ENCODE assay signal across 18 cellular contexts in the genomic region with DNA sequence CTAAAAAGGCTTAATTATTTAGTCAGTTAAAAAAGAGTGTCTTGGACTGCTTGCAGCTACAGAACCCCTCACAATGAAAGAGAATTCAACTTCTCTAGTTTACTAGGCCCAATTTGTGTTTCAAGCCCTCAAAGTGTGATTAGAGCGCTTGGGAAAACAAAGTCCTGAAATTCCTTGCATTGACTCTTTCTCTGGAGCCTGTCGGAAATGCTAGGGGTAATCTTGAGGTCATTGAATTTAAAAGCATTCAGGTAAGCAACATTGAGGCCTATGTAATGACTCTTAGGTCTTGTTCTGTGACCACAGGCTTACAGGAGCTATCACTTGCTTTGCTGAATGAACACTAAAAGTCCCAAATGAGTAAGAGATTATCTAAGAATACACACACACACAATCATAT.
A peak's percentile ranks its signal among the peaks of the same experiment; 100 is the strongest.
DNase-seq lines count a peak whose midpoint lies in the region; ATAC-seq and TF ChIP-seq lines count a peak whose summit lies in the region.
"Had no signal": no experiment of that assay in that cellular context is flagged by ENCODE, and none has a peak within 500 bp of the region (broad histone marks: within the 10 kb centered on the region; RNA-seq: fewer than 3 reads in every experiment).

No MANE protein-coding gene starts in this region.

- DNase-seq in G401 (ENCODE audit: low spot score) (peak; percentile 35), WTC11 (ENCODE audit: low spot score) (no peak), neural crest cell (ENCODE audit: low read depth, low spot score) (no peak), NCI-H2029 treated with DMSO at 0.1 percent for 48 hours (lab: John Stamatoyannopoulos, UW) (no peak)
- no peak for DNase-seq in natural killer cell treated with Interleukin-12 subunit alpha and Interleukin-12 subunit beta and Interleukin-15 and Interleukin-18, amount 100 ng/mL, for 72 hours (ENCODE audit: low spot score)
- DNase-seq: CD4-positive, alpha-beta memory T cell; DMS153; NCI-H510A; NCI-H774; SIG-M5 had no signal

- peak overlapping the region; percentile 87 for H3K4me3 Mint-ChIP-seq in WTC11
- H3K4me3 Mint-ChIP-seq in neural crest cell: peak overlapping the region; percentile 96
- no peak overlapping the region for H3K4me3 Mint-ChIP-seq in natural killer cell treated with Interleukin-12 subunit alpha and Interleukin-12 subunit beta and Interleukin-15 and Interleukin-18, amount 100 ng/mL, for 72 hours
- H3K4me3 Mint-ChIP-seq: CD4-positive, alpha-beta memory T cell had no signal

- in situ Hi-C loops in G401 (cut with HindIII; ENCODE audit: low sequenced_read_pairs): no loop called here

- no peaks in the 10 kb centered on the region for H3K9me3 Mint-ChIP-seq in WTC11
- no peaks in the 10 kb centered on the region for H3K9me3 Mint-ChIP-seq in neural crest cell
- no peaks in the 10 kb centered on the region for H3K9me3 Mint-ChIP-seq in natural killer cell treated with Interleukin-12 subunit alpha and Interleukin-12 subunit beta and Interleukin-15 and Interleukin-18, amount 100 ng/mL, for 72 hours

- POLR2A ChIA-PET in WTC11 (lab: Charles Lee): no interaction called here

- no peaks in the 10 kb centered on the region for H3K9me3 ChIP-seq in iPS-20b (ENCODE audit: insufficient read depth, low read depth, low read length)
- H3K9me3 ChIP-seq: A549 had no signal

- H3K27ac ChIP-seq in iPS-20b (ENCODE audit: low read length): no peak overlapping the region
- H3K27ac ChIP-seq: A549, GM23248, RWPE1 had no signal

- no peaks in the 10 kb centered on the region; the same call in 1 of the 2 replicates for H3K27me3 Mint-ChIP-seq in WTC11 (ENCODE audit: low read depth)
- H3K27me3 Mint-ChIP-seq in neural crest cell (ENCODE audit: low read depth): no peaks in the 10 kb centered on the region
- H3K27me3 Mint-ChIP-seq in natural killer cell treated with Interleukin-12 subunit alpha and Interleukin-12 subunit beta and Interleukin-15 and Interleukin-18, amount 100 ng/mL, for 72 hours: peaks cover 13 to 20% of the 10 kb centered on the region in 2 donors

- ATAC-seq in WTC11 (peak; percentile 46), HG03354 (IDR thresholded peaks at IDR 0.05; ENCODE audit: poor library complexity, severe bottlenecking, unreplicated experiment) (no peak), HG03342 (IDR thresholded peaks at IDR 0.05; ENCODE audit: unreplicated experiment) (no peak)
- ATAC-seq in natural killer cell treated with Interleukin-12 subunit alpha and Interleukin-12 subunit beta and Interleukin-15 and Interleukin-18, amount 100 ng/mL, for 72 hours: no peak
- ATAC-seq: K562 had no signal

- H3K4me1 Mint-ChIP-seq in WTC11 (peaks cover 41% of the 10 kb centered on the region), neural crest cell (peaks cover 30% of the 10 kb centered on the region)
- H3K4me1 Mint-ChIP-seq in natural killer cell treated with Interleukin-12 subunit alpha and Interleukin-12 subunit beta and Interleukin-15 and Interleukin-18, amount 100 ng/mL, for 72 hours (ENCODE audit: low read depth in 2 of 2): no peaks in the 10 kb centered on the region

- H3K4me1 ChIP-seq in iPS-20b (ENCODE audit: insufficient read depth, low read length): peaks cover 21% of the 10 kb centered on the region
- H3K4me1 ChIP-seq: A549 had no signal

- TF ChIP-seq CTCF in WTC11 (IDR thresholded peaks at IDR 0.05) (no peak), neural crest cell (conservative IDR thresholded peaks at IDR 0.05) (no peak)

- CTCF ChIA-PET in WTC11 (lab: Charles Lee): interaction anchor here (0.6 to 1.1 kb wide), 8 partner anchors 19 to 1972 kb away, joined by 3 to 5 read pairs (median 3); no protein-coding TSS in a partner anchor

- H3K27me3 ChIP-seq in iPS-20b (ENCODE audit: insufficient read depth, low read length): peaks cover 13% of the 10 kb centered on the region; the same call in 1 of the 2 replicates

- H3K9ac ChIP-seq in iPS-20b (ENCODE audit: low read depth, low read length): no peak overlapping the region

- H3K36me3 Mint-ChIP-seq in WTC11: no peaks in the 10 kb centered on the region
- no peaks in the 10 kb centered on the region for H3K36me3 Mint-ChIP-seq in neural crest cell (ENCODE audit: low read depth)
- peaks cover 4% of the 10 kb centered on the region for H3K36me3 Mint-ChIP-seq in natural killer cell treated with Interleukin-12 subunit alpha and Interleukin-12 subunit beta and Interleukin-15 and Interleukin-18, amount 100 ng/mL, for 72 hours
- H3K36me3 Mint-ChIP-seq: CD4-positive, alpha-beta memory T cell had no signal

- H3K4me3 ChIP-seq in iPS-20b (ENCODE audit: low read length): peak overlapping the region; percentile 31; the same call in 1 of the 2 replicates
- H3K4me3 ChIP-seq: A549, GM12878, K562 had no signal

- H3K27ac Mint-ChIP-seq in WTC11 (peak overlapping the region; percentile 36; the same call in 1 of the 2 replicates), neural crest cell (ENCODE audit: unreplicated experiment) (no peak overlapping the region)
- H3K27ac Mint-ChIP-seq in natural killer cell treated with Interleukin-12 subunit alpha and Interleukin-12 subunit beta and Interleukin-15 and Interleukin-18, amount 100 ng/mL, for 72 hours: no peak overlapping the region
- H3K27ac Mint-ChIP-seq: CD4-positive, alpha-beta memory T cell had no signal

- H3K36me3 ChIP-seq in iPS-20b (ENCODE audit: insufficient read depth, low read depth, low read length): no peaks in the 10 kb centered on the region

TF ChIP-seq in WTC11, 78 proteins besides CTCF, POLR2A, EP300 and RAD21 (continues in another document):
- TF ChIP-seq GRHL2 (CRISPR knock-in tag; IDR thresholded peaks at IDR 0.05; ENCODE audit: insufficient replicate concordance, severe bottlenecking) (no peak), KAT7 (CRISPR knock-in tag; IDR thresholded peaks at IDR 0.05; ENCODE audit: borderline replicate concordance) (no peak), NFYB (CRISPR knock-in tag; conservative IDR thresholded peaks at IDR 0.05; ENCODE audit: low read depth) (no peak), CREM (CRISPR knock-in tag; IDR thresholded peaks at IDR 0.05) (no peak), SP1 (CRISPR knock-in tag; conservative IDR thresholded peaks at IDR 0.05) (no peak), NR2C2 (CRISPR knock-in tag; IDR thresholded peaks at IDR 0.05) (no peak), TP53 (CRISPR knock-in tag; IDR thresholded peaks at IDR 0.05) (no peak)
- TF ChIP-seq, protein P1, sequence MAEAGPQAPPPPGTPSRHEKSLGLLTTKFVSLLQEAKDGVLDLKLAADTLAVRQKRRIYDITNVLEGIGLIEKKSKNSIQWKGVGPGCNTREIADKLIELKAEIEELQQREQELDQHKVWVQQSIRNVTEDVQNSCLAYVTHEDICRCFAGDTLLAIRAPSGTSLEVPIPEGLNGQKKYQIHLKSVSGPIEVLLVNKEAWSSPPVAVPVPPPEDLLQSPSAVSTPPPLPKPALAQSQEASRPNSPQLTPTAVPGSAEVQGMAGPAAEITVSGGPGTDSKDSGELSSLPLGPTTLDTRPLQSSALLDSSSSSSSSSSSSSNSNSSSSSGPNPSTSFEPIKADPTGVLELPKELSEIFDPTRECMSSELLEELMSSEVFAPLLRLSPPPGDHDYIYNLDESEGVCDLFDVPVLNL (CRISPR knock-in tag; IDR thresholded peaks at IDR 0.05; ENCODE audit: borderline replicate concordance, low read depth): no peak
- TF ChIP-seq, protein P2, sequence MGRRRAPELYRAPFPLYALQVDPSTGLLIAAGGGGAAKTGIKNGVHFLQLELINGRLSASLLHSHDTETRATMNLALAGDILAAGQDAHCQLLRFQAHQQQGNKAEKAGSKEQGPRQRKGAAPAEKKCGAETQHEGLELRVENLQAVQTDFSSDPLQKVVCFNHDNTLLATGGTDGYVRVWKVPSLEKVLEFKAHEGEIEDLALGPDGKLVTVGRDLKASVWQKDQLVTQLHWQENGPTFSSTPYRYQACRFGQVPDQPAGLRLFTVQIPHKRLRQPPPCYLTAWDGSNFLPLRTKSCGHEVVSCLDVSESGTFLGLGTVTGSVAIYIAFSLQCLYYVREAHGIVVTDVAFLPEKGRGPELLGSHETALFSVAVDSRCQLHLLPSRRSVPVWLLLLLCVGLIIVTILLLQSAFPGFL (CRISPR knock-in tag; IDR thresholded peaks at IDR 0.05; ENCODE audit: borderline replicate concordance): no peak
- TF ChIP-seq, protein P3, sequence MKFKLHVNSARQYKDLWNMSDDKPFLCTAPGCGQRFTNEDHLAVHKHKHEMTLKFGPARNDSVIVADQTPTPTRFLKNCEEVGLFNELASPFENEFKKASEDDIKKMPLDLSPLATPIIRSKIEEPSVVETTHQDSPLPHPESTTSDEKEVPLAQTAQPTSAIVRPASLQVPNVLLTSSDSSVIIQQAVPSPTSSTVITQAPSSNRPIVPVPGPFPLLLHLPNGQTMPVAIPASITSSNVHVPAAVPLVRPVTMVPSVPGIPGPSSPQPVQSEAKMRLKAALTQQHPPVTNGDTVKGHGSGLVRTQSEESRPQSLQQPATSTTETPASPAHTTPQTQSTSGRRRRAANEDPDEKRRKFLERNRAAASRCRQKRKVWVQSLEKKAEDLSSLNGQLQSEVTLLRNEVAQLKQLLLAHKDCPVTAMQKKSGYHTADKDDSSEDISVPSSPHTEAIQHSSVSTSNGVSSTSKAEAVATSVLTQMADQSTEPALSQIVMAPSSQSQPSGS (CRISPR knock-in tag; IDR thresholded peaks at IDR 0.05; ENCODE audit: borderline replicate concordance, low read depth): no peak
- TF ChIP-seq, protein P4, sequence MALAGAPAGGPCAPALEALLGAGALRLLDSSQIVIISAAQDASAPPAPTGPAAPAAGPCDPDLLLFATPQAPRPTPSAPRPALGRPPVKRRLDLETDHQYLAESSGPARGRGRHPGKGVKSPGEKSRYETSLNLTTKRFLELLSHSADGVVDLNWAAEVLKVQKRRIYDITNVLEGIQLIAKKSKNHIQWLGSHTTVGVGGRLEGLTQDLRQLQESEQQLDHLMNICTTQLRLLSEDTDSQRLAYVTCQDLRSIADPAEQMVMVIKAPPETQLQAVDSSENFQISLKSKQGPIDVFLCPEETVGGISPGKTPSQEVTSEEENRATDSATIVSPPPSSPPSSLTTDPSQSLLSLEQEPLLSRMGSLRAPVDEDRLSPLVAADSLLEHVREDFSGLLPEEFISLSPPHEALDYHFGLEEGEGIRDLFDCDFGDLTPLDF (CRISPR knock-in tag; IDR thresholded peaks at IDR 0.05): no peak
- TF ChIP-seq, protein P5, sequence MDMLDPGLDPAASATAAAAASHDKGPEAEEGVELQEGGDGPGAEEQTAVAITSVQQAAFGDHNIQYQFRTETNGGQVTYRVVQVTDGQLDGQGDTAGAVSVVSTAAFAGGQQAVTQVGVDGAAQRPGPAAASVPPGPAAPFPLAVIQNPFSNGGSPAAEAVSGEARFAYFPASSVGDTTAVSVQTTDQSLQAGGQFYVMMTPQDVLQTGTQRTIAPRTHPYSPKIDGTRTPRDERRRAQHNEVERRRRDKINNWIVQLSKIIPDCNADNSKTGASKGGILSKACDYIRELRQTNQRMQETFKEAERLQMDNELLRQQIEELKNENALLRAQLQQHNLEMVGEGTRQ (CRISPR knock-in tag; IDR thresholded peaks at IDR 0.05): no peak
